Comparison of ENCODE assay signal across 8 cellular contexts in the genomic region with DNA sequence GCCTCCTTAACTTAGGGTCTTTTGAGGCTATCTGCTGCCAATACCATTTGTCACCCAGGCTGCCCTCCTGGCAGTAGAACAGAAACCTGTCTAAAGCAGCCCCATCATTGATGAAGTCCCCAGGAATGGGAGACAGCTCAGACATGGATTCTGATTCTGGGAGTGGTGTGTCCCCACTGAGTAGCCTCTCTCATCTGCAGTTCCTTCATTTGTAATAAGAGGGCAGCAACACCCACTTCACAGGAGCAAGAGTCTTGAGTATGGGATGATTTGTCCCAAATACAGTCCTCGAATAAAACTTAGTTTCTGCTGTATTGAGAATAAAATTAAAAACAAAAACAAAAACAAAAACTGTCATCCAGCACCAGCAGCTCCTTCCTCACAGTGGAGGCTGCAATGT.
DNase-seq lines count a peak whose midpoint lies in the region; ATAC-seq, FAIRE-seq and TF ChIP-seq lines count a peak whose summit lies in the region.

No MANE protein-coding gene starts in this region.

- H3K27me3 Mint-ChIP-seq in Calu3 (ENCODE audit: unreplicated experiment), result no peaks in the 10 kb centered on the region

- no peak overlapping the region for H2BK20ac ChIP-seq in H1 (ENCODE audit: low read length)

- H2AFZ ChIP-seq in H1 (ENCODE audit: low read length), result no peak overlapping the region

- no peak overlapping the region for H3K27ac ChIP-seq in H1 (ENCODE audit: low read depth, low read length)

- H3K36me3 Mint-ChIP-seq in Calu3 (ENCODE audit: insufficient read depth, unreplicated experiment), result no peaks in the 10 kb centered on the region

- H4K20me1 ChIP-seq in H1 (replicated peaks in 1 of 2; ENCODE audit: control insufficient read depth in 1 of 2, insufficient read depth in 2 of 2, low read length in 2 of 2), result no peaks in the 10 kb centered on the region

- H3K9me3 ChIP-seq in H1 (ENCODE audit: insufficient read depth in 2 of 2, low read depth in 1 of 2, low read length in 1 of 2), result no peaks in the 10 kb centered on the region

- 87% methylated on average over 1 of the region's 1 CpG; no CpG with 5 or more reads in 1 of the 2 experiments for WGBS in H1 (ENCODE audit: extremely low coverage in 1 of 2, insufficient coverage in 1 of 2, insufficient read length in 1 of 2, insufficient replicate concordance in 2 of 2, low coverage in 1 of 2, low lambda C conversion rate in 2 of 2, missing lambda C conversion rate in 1 of 2), 2 experiments

- H3K27me3 ChIP-seq in H1 (replicated peaks in 1 of 4; ENCODE audit: control insufficient read depth in 3 of 4, extremely low read depth in 1 of 4, insufficient read depth in 3 of 4, low read length in 3 of 4), result no peaks in the 10 kb centered on the region

- H3K4me1 ChIP-seq in H1 (replicated peaks in 1 of 4; ENCODE audit: control insufficient read depth in 3 of 4, insufficient read depth in 4 of 4, low read length in 3 of 4), result no peaks in the 10 kb centered on the region

- H3K23ac ChIP-seq in H1 (ENCODE audit: insufficient read length), result no peak overlapping the region

- H3K4me3 ChIP-seq in H1 (ENCODE audit: extremely low read depth in 1 of 4, insufficient read depth in 2 of 4, low read depth in 3 of 4, low read length in 4 of 4), result no peak overlapping the region

- H2BK120ac ChIP-seq in H1 (replicated peaks; ENCODE audit: low read depth, low read length), result no peak overlapping the region

- H2AK5ac ChIP-seq in H1 (ENCODE audit: low read depth, low read length), result no peak overlapping the region

- no peak overlapping the region for H2BK12ac ChIP-seq in H1 (ENCODE audit: low read depth, low read length)

- H3K9me3 Mint-ChIP-seq in Calu3 (ENCODE audit: low read depth, unreplicated experiment), result peaks cover 2% of the 10 kb centered on the region

- TF ChIP-seq RAD21 in H1 (IDR thresholded peaks at IDR 0.05 in 1 of 2, conservative IDR thresholded peaks at IDR 0.05 in 1 of 2; ENCODE audit: low read depth in 2 of 2, low read length in 2 of 2), result peak; percentile 63 to 74

- H3K4me2 ChIP-seq in H1 (ENCODE audit: insufficient read depth in 1 of 2, low read depth in 2 of 2, low read length in 2 of 2), result no peak overlapping the region

- H3K79me2 ChIP-seq in H1 (ENCODE audit: control insufficient read depth in 1 of 2, insufficient read depth in 2 of 2, low read length in 2 of 2), result no peaks in the 10 kb centered on the region

- no peak overlapping the region for H3K27ac Mint-ChIP-seq in Calu3 (ENCODE audit: unreplicated experiment)

- no TSS peak for BruUV-seq in Calu3 (replicated peaks; lab: Mats Ljungman, UMichigan)

- H3K23me2 ChIP-seq in H1 (ENCODE audit: low read depth, low read length), result no peaks in the 10 kb centered on the region; the same call in 1 of the 2 replicates

- H4K91ac ChIP-seq in H1 (replicated peaks; ENCODE audit: insufficient read length, low read length), result no peak overlapping the region

- no peak for ATAC-seq in HG03469 (IDR thresholded peaks at IDR 0.05; ENCODE audit: unreplicated experiment)

- no peaks in the 10 kb centered on the region for H3K36me3 ChIP-seq in H1 (ENCODE audit: control insufficient read depth in 2 of 4, insufficient read depth in 4 of 4, low read length in 3 of 4)

- H3K56ac ChIP-seq in H1 (replicated peaks; ENCODE audit: insufficient read length, low read depth, low read length), result no peak overlapping the region

- intact Hi-C loops in Calu3 (cut with micrococcal nuclease; ENCODE audit: unreplicated experiment), result no loop called here

- no peaks in the 10 kb centered on the region for H3K4me1 Mint-ChIP-seq in Calu3 (ENCODE audit: low read depth, unreplicated experiment)

- peak; percentile 10 for DNase-seq in NCI-H1436 (lab: John Stamatoyannopoulos, UW)
- no peak for DNase-seq in NCI-H1436 treated with DMSO at 0.1 percent for 48 hours (lab: John Stamatoyannopoulos, UW)
- DNase-seq in NCI-H1694 treated with DMSO at 0.1 percent for 48 hours (lab: John Stamatoyannopoulos, UW), result peak; percentile 22
- DNase-seq in H1 (ENCODE audit: low read depth in 1 of 2, low spot score in 2 of 2), result no peak
- DNase-seq in renal cortical epithelial cell (ENCODE audit: low read depth), result peak; percentile 23
- no peak for DNase-seq in Calu3
- no peak for DNase-seq in NCI-H2107 (lab: John Stamatoyannopoulos, UW)

- peak; percentile 55 for FAIRE-seq in H1 (lab: Jason Lieb, UNC)

- no peak for TF ChIP-seq POLR2A in H1 (IDR thresholded peaks at IDR 0.05; ENCODE audit: control extremely low read depth in 1 of 2, low read depth in 2 of 2, low read length in 2 of 2)

- H3K14ac ChIP-seq in H1 (ENCODE audit: insufficient read length), result no peak overlapping the region

- no peak overlapping the region for H4K5ac ChIP-seq in H1 (ENCODE audit: insufficient read length, low read depth, low read length)

- H2BK5ac ChIP-seq in H1 (ENCODE audit: low read depth, low read length), result no peak overlapping the region

- no peak overlapping the region for H3K9ac ChIP-seq in H1 (replicated peaks in 1 of 4; ENCODE audit: extremely low read depth in 1 of 4, low read depth in 3 of 4, low read length in 3 of 4)

- H3K18ac ChIP-seq in H1 (ENCODE audit: extremely low read depth, low read length), result no peak overlapping the region

- no peaks in the 10 kb centered on the region for H3K79me1 ChIP-seq in H1 (ENCODE audit: low read depth, low read length)

- TF ChIP-seq CTCF in H1 (IDR thresholded peaks at IDR 0.05; ENCODE audit: control extremely low read depth in 1 of 3, insufficient read depth in 1 of 3, low read depth in 1 of 3, low read length in 3 of 3), result peak in 2 of 3 experiments; percentile 47 to 63; a peak in 3 of 4 replicates
- TF ChIP-seq CTCF in Calu3 (IDR thresholded peaks at IDR 0.05; ENCODE audit: unreplicated experiment), result no peak

- POLR2A ChIA-PET in H1 (lab: Charles Lee; ENCODE audit: partially characterized antibody), result no interaction called here

- no peak overlapping the region for H3K4me3 Mint-ChIP-seq in Calu3 (ENCODE audit: low read depth, unreplicated experiment)

- TF ChIP-seq EP300 in H1 (IDR thresholded peaks at IDR 0.05; ENCODE audit: borderline replicate concordance in 1 of 2, low read depth in 2 of 2, low read length in 2 of 2), result no peak

- no peak overlapping the region for H3K4ac ChIP-seq in H1 (replicated peaks; ENCODE audit: insufficient read length, low read depth, low read length)

- CTCF ChIA-PET in H1 (lab: Charles Lee; ENCODE audit: partially characterized antibody), result interaction anchor here (0.6 to 6.7 kb wide), 51 partner anchors 9 to 768 kb away, joined by 3 to 87 read pairs (median 4); a partner anchor contains a TSS
- CTCF ChIA-PET in Calu3 (lab: Charles Lee), result no interaction called here

- no peak overlapping the region for H4K8ac ChIP-seq in H1 (ENCODE audit: extremely low read depth, insufficient read depth, low read length)

- no peak overlapping the region for H2BK15ac ChIP-seq in H1 (ENCODE audit: low read length)

TF ChIP-seq in H1, 55 proteins besides CTCF, POLR2A, EP300 and RAD21:
- TF ChIP-seq TAF7 (optimal IDR thresholded peaks at IDR 0.05; ENCODE audit: borderline replicate concordance, low read depth, low read length), result no peak
- no peak for TF ChIP-seq TCF12 (IDR thresholded peaks at IDR 0.05; ENCODE audit: low read depth, low read length)
- TF ChIP-seq CBX8 (IDR thresholded peaks at IDR 0.05; ENCODE audit: borderline replicate concordance, low read depth, low read length), result no peak
- TF ChIP-seq GABPA (IDR thresholded peaks at IDR 0.05; ENCODE audit: borderline replicate concordance, insufficient read depth, low read length), result no peak
- TF ChIP-seq SP4 (IDR thresholded peaks at IDR 0.05; ENCODE audit: low read length), result no peak
- no peak for TF ChIP-seq GTF2F1 (IDR thresholded peaks at IDR 0.05; ENCODE audit: borderline replicate concordance, low read depth, low read length)
- TF ChIP-seq YY1 (IDR thresholded peaks at IDR 0.05; ENCODE audit: low read depth, low read length), result no peak
- TF ChIP-seq, protein P1, sequence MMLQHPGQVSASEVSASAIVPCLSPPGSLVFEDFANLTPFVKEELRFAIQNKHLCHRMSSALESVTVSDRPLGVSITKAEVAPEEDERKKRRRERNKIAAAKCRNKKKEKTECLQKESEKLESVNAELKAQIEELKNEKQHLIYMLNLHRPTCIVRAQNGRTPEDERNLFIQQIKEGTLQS (IDR thresholded peaks at IDR 0.05; ENCODE audit: insufficient read depth, low read depth, low read length), result no peak
- TF ChIP-seq TBP (IDR thresholded peaks at IDR 0.05; ENCODE audit: low read depth, low read length), result no peak
- no peak for TF ChIP-seq ZNF274 (IDR thresholded peaks at IDR 0.05; ENCODE audit: borderline replicate concordance, extremely low read depth, low read length)
- TF ChIP-seq, protein P2, sequence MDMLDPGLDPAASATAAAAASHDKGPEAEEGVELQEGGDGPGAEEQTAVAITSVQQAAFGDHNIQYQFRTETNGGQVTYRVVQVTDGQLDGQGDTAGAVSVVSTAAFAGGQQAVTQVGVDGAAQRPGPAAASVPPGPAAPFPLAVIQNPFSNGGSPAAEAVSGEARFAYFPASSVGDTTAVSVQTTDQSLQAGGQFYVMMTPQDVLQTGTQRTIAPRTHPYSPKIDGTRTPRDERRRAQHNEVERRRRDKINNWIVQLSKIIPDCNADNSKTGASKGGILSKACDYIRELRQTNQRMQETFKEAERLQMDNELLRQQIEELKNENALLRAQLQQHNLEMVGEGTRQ (IDR thresholded peaks at IDR 0.05; ENCODE audit: low read length), result no peak
- TF ChIP-seq SP1 (IDR thresholded peaks at IDR 0.05; ENCODE audit: low read depth, low read length), result no peak
- no peak for TF ChIP-seq CHD2 (IDR thresholded peaks at IDR 0.05; ENCODE audit: low read length)
- no peak for TF ChIP-seq CTBP2 (IDR thresholded peaks at IDR 0.05; ENCODE audit: borderline replicate concordance, insufficient read depth, insufficient read length, low read length)
- no peak for TF ChIP-seq POU5F1 (IDR thresholded peaks at IDR 0.05; ENCODE audit: low read depth, low read length)
- TF ChIP-seq, protein P3, sequence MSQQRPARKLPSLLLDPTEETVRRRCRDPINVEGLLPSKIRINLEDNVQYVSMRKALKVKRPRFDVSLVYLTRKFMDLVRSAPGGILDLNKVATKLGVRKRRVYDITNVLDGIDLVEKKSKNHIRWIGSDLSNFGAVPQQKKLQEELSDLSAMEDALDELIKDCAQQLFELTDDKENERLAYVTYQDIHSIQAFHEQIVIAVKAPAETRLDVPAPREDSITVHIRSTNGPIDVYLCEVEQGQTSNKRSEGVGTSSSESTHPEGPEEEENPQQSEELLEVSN (IDR thresholded peaks at IDR 0.05), result no peak
- TF ChIP-seq CBX5 (IDR thresholded peaks at IDR 0.05; ENCODE audit: low read depth, low read length), result no peak
- TF ChIP-seq TEAD4 (IDR thresholded peaks at IDR 0.05; ENCODE audit: low read depth, low read length), result no peak
- TF ChIP-seq SUZ12 (IDR thresholded peaks at IDR 0.05; ENCODE audit: low read length), result no peak

Comparison
In these comparisons a context has a peak if more than half of its experiments do, and no peak if none do; other contexts are left out.
1. DNase-seq: peak in NCI-H1436 (single experiment), NCI-H1694 treated with DMSO at 0.1 percent for 48 hours (single experiment) and renal cortical epithelial cell (single experiment); none in NCI-H1436 treated with DMSO at 0.1 percent for 48 hours (single experiment), H1 (0 of 2), Calu3 (single experiment) and NCI-H2107 (single experiment).